17 cellular contexts compared by ENCODE assay signal in the genomic region with DNA sequence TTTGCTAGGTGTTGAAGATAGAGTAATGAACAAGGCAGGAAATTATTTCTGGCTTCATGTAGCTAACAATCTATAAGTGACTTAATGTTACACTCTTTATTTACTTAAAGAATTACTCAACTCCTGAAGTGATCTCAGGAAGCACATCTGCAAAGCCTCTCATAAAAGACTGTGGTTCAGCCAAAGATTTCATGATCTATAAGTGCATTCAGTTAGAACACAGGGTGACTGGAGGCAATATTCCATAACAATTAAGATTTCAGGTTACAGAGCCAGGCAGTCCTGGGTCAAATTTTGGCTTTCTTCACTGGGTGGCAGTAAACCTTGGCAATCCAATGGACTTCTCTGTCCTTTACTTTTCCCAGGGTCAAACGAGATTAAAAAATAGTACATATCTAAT.
"Had no signal": no experiment of that assay in that cellular context is flagged by ENCODE, and none has a peak within 500 bp of the region (broad histone marks: within the 10 kb centered on the region; RNA-seq: fewer than 3 reads in every experiment).

No MANE protein-coding gene starts in this region.

- ATAC-seq: body of pancreas; stimulated activated effector memory CD8-positive, alpha-beta T cell treated with anti-CD3 and anti-CD28 coated beads, Interleukin-12 subunit alpha, Interleukin-12 subunit beta, amount 100 ng/mL, for 72 hours had no signal

- H3K4me2 ChIP-seq: neural progenitor cell, smooth muscle cell had no signal

- DNase-seq: activated CD4-positive, alpha-beta T cell treated with anti-CD3 and anti-CD28 coated beads, Interleukin-2, amount 50 U/mL, for 1 hour; activated CD4-positive, CD25-positive, alpha-beta regulatory T cell; amniotic stem cell; body of pancreas; cortex of kidney; effector memory CD4-positive, alpha-beta T cell; hippocampal formation; tibial artery; uterus had no signal

- H3K36me3 ChIP-seq: neural progenitor cell, tibial artery, uterus had no signal

- H3K4me1 Mint-ChIP-seq: activated naive CD4-positive, alpha-beta T cell treated with anti-CD3 and anti-CD28 coated beads, Interleukin-2, amount 50 U/mL, for 24 hours; central memory CD8-positive, alpha-beta T cell; stimulated activated effector memory CD8-positive, alpha-beta T cell treated with anti-CD3 and anti-CD28 coated beads, Interleukin-12 subunit alpha, Interleukin-12 subunit beta, amount 100 ng/mL, for 72 hours had no signal

- H3K4me3 ChIP-seq: body of pancreas, neural progenitor cell, smooth muscle cell, tibial artery, uterus had no signal

- H3K9ac ChIP-seq: neural progenitor cell, parathyroid adenoma had no signal

- H3K9me3 Mint-ChIP-seq: activated naive CD4-positive, alpha-beta T cell treated with anti-CD3 and anti-CD28 coated beads, Interleukin-2, amount 50 U/mL, for 24 hours; central memory CD8-positive, alpha-beta T cell; mesothelial cell of epicardium; neural progenitor cell; stimulated activated effector memory CD8-positive, alpha-beta T cell treated with anti-CD3 and anti-CD28 coated beads, Interleukin-12 subunit alpha, Interleukin-12 subunit beta, amount 100 ng/mL, for 72 hours had no signal

- H3K36me3 Mint-ChIP-seq: activated naive CD4-positive, alpha-beta T cell treated with anti-CD3 and anti-CD28 coated beads, Interleukin-2, amount 50 U/mL, for 24 hours; mesothelial cell of epicardium; neural progenitor cell; stimulated activated effector memory CD8-positive, alpha-beta T cell treated with anti-CD3 and anti-CD28 coated beads, Interleukin-12 subunit alpha, Interleukin-12 subunit beta, amount 100 ng/mL, for 72 hours had no signal

- H3K9me3 ChIP-seq: body of pancreas, tibial artery, uterus had no signal

- H3K27me3 ChIP-seq: body of pancreas, neural progenitor cell, tibial artery, uterus had no signal

- H3K4me3 Mint-ChIP-seq: activated naive CD4-positive, alpha-beta T cell treated with anti-CD3 and anti-CD28 coated beads, Interleukin-2, amount 50 U/mL, for 24 hours; central memory CD8-positive, alpha-beta T cell; mesothelial cell of epicardium; neural progenitor cell; stimulated activated effector memory CD8-positive, alpha-beta T cell treated with anti-CD3 and anti-CD28 coated beads, Interleukin-12 subunit alpha, Interleukin-12 subunit beta, amount 100 ng/mL, for 72 hours had no signal

- H2AFZ ChIP-seq: parathyroid adenoma had no signal

- H3K79me2 ChIP-seq: parathyroid adenoma had no signal

- H3K4me1 ChIP-seq: body of pancreas, parathyroid adenoma, tibial artery, uterus had no signal

- H3K27ac Mint-ChIP-seq: activated naive CD4-positive, alpha-beta T cell treated with anti-CD3 and anti-CD28 coated beads, Interleukin-2, amount 50 U/mL, for 24 hours; mesothelial cell of epicardium; stimulated activated effector memory CD8-positive, alpha-beta T cell treated with anti-CD3 and anti-CD28 coated beads, Interleukin-12 subunit alpha, Interleukin-12 subunit beta, amount 100 ng/mL, for 72 hours had no signal

- H3K27me3 Mint-ChIP-seq: activated naive CD4-positive, alpha-beta T cell treated with anti-CD3 and anti-CD28 coated beads, Interleukin-2, amount 50 U/mL, for 24 hours; central memory CD8-positive, alpha-beta T cell had no signal

- H3K27ac ChIP-seq: body of pancreas, epithelial cell of prostate, neural progenitor cell, parathyroid adenoma, tibial artery, uterus had no signal
